28 cellular contexts compared by ENCODE assay signal in genomic region chr20:7313047-7313446, GRCh38.
"Had no signal": no experiment of that assay in that cellular context is flagged by ENCODE, and none has a peak within 500 bp of the region (broad histone marks: within the 10 kb centered on the region; RNA-seq: fewer than 3 reads in every experiment).

No MANE protein-coding gene starts in this region.

- H3K36me3 ChIP-seq: neural progenitor cell, ovary, sigmoid colon, stomach, thoracic aorta, thyroid gland, tibial nerve, upper lobe of left lung, vagina had no signal

- H3K4me1 ChIP-seq: neural progenitor cell, parathyroid adenoma, psoas muscle, right lobe of liver, sigmoid colon, stomach, thyroid gland, tibial nerve, upper lobe of left lung, vagina had no signal

- H3K4me3 Mint-ChIP-seq: nephron; neural progenitor cell; stimulated activated effector memory CD8-positive, alpha-beta T cell treated with anti-CD3 and anti-CD28 coated beads, Interleukin-12 subunit alpha, Interleukin-12 subunit beta, amount 100 ng/mL, for 72 hours; stimulated activated naive B cell treated with anti-CD40 and anti-IgM and Interleukin-4, amounts not matched to agents 10 μg/mL and 1 μg/mL and 100 μg/mL, for 72 hours; stimulated activated naive CD8-positive, alpha-beta T cell treated with anti-CD3 and anti-CD28 coated beads, Interleukin-15, Interleukin-2, amounts not matched to agents 100 ng/mL and 50 ng/mL, for 24 hours had no signal

- FAIRE-seq: small intestine, urothelium cell line had no signal

- H3K4me3 ChIP-seq: neural progenitor cell, ovary, psoas muscle, right lobe of liver, sigmoid colon, stomach, thoracic aorta, thyroid gland, tibial nerve, upper lobe of left lung, vagina had no signal

- H3K27ac Mint-ChIP-seq: nephron; neural progenitor cell; progenitor cell of endocrine pancreas; stimulated activated effector memory CD8-positive, alpha-beta T cell treated with anti-CD3 and anti-CD28 coated beads, Interleukin-12 subunit alpha, Interleukin-12 subunit beta, amount 100 ng/mL, for 72 hours; stimulated activated naive B cell treated with anti-CD40 and anti-IgM and Interleukin-4, amounts not matched to agents 10 μg/mL and 1 μg/mL and 100 μg/mL, for 72 hours; stimulated activated naive CD8-positive, alpha-beta T cell treated with anti-CD3 and anti-CD28 coated beads, Interleukin-15, Interleukin-2, amounts not matched to agents 100 ng/mL and 50 ng/mL, for 24 hours had no signal

- H3K36me3 Mint-ChIP-seq: neural progenitor cell; stimulated activated effector memory CD8-positive, alpha-beta T cell treated with anti-CD3 and anti-CD28 coated beads, Interleukin-12 subunit alpha, Interleukin-12 subunit beta, amount 100 ng/mL, for 72 hours; stimulated activated naive B cell treated with anti-CD40 and anti-IgM and Interleukin-4, amounts not matched to agents 10 μg/mL and 1 μg/mL and 100 μg/mL, for 72 hours had no signal

- H3K9me3 ChIP-seq: ovary, psoas muscle, right lobe of liver, sigmoid colon, stomach, thoracic aorta, thyroid gland, tibial nerve, upper lobe of left lung, vagina had no signal

- H3K9me3 Mint-ChIP-seq: nephron had no signal

- H3K27me3 Mint-ChIP-seq: stimulated activated naive B cell treated with anti-CD40 and anti-IgM and Interleukin-4, amounts not matched to agents 10 μg/mL and 1 μg/mL and 100 μg/mL, for 72 hours; stimulated activated naive CD8-positive, alpha-beta T cell treated with anti-CD3 and anti-CD28 coated beads, Interleukin-15, Interleukin-2, amounts not matched to agents 100 ng/mL and 50 ng/mL, for 24 hours had no signal

- H3K27ac ChIP-seq: neural progenitor cell, ovary, parathyroid adenoma, psoas muscle, right lobe of liver, sigmoid colon, stomach, thoracic aorta, thyroid gland, tibial nerve, upper lobe of left lung, vagina had no signal

- H3K27me3 ChIP-seq: neural progenitor cell, ovary, right lobe of liver, sigmoid colon, stomach, thyroid gland, tibial nerve, upper lobe of left lung, vagina had no signal

- H3K4me1 Mint-ChIP-seq: nephron; neural progenitor cell; stimulated activated effector memory CD8-positive, alpha-beta T cell treated with anti-CD3 and anti-CD28 coated beads, Interleukin-12 subunit alpha, Interleukin-12 subunit beta, amount 100 ng/mL, for 72 hours; stimulated activated naive B cell treated with anti-CD40 and anti-IgM and Interleukin-4, amounts not matched to agents 10 μg/mL and 1 μg/mL and 100 μg/mL, for 72 hours had no signal

- DNase-seq: occipital lobe; ovary; posterior cingulate gyrus; psoas muscle; right cardiac atrium; right lobe of liver; sigmoid colon; small intestine; stimulated activated CD4-positive, alpha-beta T cell treated with anti-CD3 and anti-CD28 coated beads, Interleukin-15, amount 100 ng/mL, for 24 hours; stimulated activated CD4-positive, alpha-beta T cell treated with anti-CD3 and anti-CD28 coated beads, Interleukin-2, amount 100 ng/mL, for 24 hours; stimulated activated CD4-positive, alpha-beta T cell treated with anti-CD3 and anti-CD28 coated beads, Interleukin-2, amount 100 ng/mL, for 48 hours; stimulated activated CD4-positive, alpha-beta T cell treated with anti-CD3 and anti-CD28 coated beads, Interleukin-4, amount 100 ng/mL, for 24 hours; stimulated activated naive B cell treated with anti-CD40 and anti-IgM and Interleukin-4, amounts not matched to agents 10 μg/mL and 1 μg/mL and 100 μg/mL, for 72 hours; stimulated activated naive CD4-positive, alpha-beta T cell treated with Interleukin-2 at 50 U/mL for 16 hours; stomach; thyroid gland; trophoblast cell; upper lobe of left lung had no signal
